Comparison of ENCODE assay signal across 2 cellular contexts in the genomic region with DNA sequence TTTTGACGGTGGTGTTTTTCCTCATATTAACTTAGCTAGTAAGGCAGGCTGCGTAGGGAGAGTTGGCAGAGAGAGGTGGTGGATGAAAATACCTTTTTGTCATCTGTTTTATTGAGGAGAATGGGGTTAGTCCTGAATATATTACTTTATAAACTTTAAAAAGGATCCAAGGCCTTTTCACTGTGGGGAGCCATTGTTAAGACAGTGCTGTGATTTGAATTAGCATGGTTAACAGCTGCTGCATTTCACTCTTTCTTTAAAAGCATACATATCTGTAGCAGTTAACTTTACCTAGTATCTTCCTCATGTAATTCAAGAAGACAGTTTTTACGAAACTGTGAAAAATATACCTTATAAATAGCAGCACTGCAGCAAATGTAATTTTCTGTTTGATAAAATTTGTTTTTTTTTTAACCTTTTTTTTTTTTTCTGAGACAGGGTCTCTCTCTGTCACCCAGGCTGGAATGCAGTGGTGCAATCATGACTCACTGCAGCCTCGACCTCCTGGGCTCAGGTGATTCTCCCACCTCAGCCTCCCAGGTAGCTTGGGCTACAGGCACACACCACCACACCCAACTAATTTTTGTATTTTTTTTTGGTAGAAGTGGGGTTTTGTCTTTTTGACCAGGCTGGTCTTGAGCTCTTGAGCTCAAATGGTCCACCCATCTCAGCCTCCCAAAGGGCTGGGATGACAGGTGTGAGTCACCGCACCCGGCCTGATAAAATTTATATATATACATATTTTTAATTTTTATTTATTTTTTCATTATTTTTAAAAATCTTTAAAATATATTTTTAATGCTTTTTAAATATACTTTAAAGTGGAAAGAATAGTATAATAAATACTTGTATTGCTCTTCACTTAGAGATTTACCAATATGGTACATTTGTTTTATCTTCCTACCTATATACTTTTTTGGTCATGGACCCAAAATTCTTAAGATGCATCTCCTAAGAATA.
A peak's percentile ranks its signal among the peaks of the same experiment; 100 is the strongest.
TF ChIP-seq lines count a peak whose summit lies in the region.

No MANE protein-coding gene starts in this region.

TF ChIP-seq in HepG2, 621 proteins besides CTCF, POLR2A, EP300 and RAD21:
- TF ChIP-seq SMAD3 (CRISPR knock-in tag; IDR thresholded peaks at IDR 0.05) (no peak), FOSL2 (CRISPR knock-in tag; IDR thresholded peaks at IDR 0.05) (peak; percentile 63), TBX3 (IDR thresholded peaks at IDR 0.05; ENCODE audit: borderline replicate concordance) (no peak), CBX1 (IDR thresholded peaks at IDR 0.05; ENCODE audit: low read depth) (no peak), XBP1 (CRISPR knock-in tag; IDR thresholded peaks at IDR 0.05) (no peak), ZSCAN21 (CRISPR knock-in tag; IDR thresholded peaks at IDR 0.05; ENCODE audit: borderline replicate concordance) (no peak), ZNF460 (CRISPR knock-in tag; IDR thresholded peaks at IDR 0.05; ENCODE audit: borderline replicate concordance) (peak; percentile 36; the same call in 1 of the 2 replicates), GABPB1 (CRISPR knock-in tag; IDR thresholded peaks at IDR 0.05) (no peak), POGZ (CRISPR knock-in tag; IDR thresholded peaks at IDR 0.05) (no peak)
- TF ChIP-seq, protein P1, sequence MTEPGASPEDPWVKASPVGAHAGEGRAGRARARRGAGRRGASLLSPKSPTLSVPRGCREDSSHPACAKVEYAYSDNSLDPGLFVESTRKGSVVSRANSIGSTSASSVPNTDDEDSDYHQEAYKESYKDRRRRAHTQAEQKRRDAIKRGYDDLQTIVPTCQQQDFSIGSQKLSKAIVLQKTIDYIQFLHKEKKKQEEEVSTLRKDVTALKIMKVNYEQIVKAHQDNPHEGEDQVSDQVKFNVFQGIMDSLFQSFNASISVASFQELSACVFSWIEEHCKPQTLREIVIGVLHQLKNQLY (CRISPR knock-in tag; IDR thresholded peaks at IDR 0.05) = no peak
- TF ChIP-seq, protein P2, sequence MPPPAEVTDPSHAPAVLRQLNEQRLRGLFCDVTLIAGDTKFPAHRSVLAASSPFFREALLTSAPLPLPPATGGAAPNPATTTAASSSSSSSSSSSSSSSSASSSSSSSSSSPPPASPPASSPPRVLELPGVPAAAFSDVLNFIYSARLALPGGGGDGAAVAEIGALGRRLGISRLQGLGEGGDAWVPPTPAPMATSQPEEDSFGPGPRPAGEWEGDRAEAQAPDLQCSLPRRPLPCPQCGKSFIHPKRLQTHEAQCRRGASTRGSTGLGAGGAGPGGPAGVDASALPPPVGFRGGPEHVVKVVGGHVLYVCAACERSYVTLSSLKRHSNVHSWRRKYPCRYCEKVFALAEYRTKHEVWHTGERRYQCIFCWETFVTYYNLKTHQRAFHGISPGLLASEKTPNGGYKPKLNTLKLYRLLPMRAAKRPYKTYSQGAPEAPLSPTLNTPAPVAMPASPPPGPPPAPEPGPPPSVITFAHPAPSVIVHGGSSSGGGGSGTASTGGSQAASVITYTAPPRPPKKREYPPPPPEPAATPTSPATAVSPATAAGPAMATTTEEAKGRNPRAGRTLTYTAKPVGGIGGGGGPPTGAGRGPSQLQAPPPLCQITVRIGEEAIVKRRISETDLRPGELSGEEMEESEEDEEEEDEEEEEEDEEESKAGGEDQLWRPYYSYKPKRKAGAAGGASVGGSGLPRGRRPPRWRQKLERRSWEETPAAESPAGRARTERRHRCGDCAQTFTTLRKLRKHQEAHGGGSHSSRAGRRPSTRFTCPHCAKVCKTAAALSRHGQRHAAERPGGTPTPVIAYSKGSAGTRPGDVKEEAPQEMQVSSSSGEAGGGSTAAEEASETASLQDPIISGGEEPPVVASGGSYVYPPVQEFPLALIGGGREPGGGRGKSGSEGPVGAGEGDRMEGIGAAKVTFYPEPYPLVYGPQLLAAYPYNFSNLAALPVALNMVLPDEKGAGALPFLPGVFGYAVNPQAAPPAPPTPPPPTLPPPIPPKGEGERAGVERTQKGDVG (CRISPR knock-in tag; IDR thresholded peaks at IDR 0.05; ENCODE audit: borderline replicate concordance) = no peak

TF ChIP-seq in WTC11, 78 proteins besides CTCF, POLR2A, EP300 and RAD21:
- no peak for TF ChIP-seq EMX1 (CRISPR knock-in tag; IDR thresholded peaks at IDR 0.05)
- no peak for TF ChIP-seq GRHL2 (CRISPR knock-in tag; IDR thresholded peaks at IDR 0.05; ENCODE audit: insufficient replicate concordance, severe bottlenecking)
- TF ChIP-seq, protein P3, sequence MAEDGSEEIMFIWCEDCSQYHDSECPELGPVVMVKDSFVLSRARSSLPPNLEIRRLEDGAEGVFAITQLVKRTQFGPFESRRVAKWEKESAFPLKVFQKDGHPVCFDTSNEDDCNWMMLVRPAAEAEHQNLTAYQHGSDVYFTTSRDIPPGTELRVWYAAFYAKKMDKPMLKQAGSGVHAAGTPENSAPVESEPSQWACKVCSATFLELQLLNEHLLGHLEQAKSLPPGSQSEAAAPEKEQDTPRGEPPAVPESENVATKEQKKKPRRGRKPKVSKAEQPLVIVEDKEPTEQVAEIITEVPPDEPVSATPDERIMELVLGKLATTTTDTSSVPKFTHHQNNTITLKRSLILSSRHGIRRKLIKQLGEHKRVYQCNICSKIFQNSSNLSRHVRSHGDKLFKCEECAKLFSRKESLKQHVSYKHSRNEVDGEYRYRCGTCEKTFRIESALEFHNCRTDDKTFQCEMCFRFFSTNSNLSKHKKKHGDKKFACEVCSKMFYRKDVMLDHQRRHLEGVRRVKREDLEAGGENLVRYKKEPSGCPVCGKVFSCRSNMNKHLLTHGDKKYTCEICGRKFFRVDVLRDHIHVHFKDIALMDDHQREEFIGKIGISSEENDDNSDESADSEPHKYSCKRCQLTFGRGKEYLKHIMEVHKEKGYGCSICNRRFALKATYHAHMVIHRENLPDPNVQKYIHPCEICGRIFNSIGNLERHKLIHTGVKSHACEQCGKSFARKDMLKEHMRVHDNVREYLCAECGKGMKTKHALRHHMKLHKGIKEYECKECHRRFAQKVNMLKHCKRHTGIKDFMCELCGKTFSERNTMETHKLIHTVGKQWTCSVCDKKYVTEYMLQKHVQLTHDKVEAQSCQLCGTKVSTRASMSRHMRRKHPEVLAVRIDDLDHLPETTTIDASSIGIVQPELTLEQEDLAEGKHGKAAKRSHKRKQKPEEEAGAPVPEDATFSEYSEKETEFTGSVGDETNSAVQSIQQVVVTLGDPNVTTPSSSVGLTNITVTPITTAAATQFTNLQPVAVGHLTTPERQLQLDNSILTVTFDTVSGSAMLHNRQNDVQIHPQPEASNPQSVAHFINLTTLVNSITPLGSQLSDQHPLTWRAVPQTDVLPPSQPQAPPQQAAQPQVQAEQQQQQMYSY (CRISPR knock-in tag; IDR thresholded peaks at IDR 0.05) = no peak
- TF ChIP-seq SP1 (CRISPR knock-in tag; conservative IDR thresholded peaks at IDR 0.05) = no peak
- TF ChIP-seq, protein P4, sequence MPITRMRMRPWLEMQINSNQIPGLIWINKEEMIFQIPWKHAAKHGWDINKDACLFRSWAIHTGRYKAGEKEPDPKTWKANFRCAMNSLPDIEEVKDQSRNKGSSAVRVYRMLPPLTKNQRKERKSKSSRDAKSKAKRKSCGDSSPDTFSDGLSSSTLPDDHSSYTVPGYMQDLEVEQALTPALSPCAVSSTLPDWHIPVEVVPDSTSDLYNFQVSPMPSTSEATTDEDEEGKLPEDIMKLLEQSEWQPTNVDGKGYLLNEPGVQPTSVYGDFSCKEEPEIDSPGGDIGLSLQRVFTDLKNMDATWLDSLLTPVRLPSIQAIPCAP (CRISPR knock-in tag; IDR thresholded peaks at IDR 0.05) = no peak
- TF ChIP-seq ZNF671 (CRISPR knock-in tag; IDR thresholded peaks at IDR 0.05) = no peak
- peak; percentile 93 for TF ChIP-seq HMGA2 (CRISPR knock-in tag; IDR thresholded peaks at IDR 0.05)
- TF ChIP-seq, protein P1 (CRISPR knock-in tag; IDR thresholded peaks at IDR 0.05) = no peak
